ENCODE assay signal across 15 cellular contexts in the genomic region with DNA sequence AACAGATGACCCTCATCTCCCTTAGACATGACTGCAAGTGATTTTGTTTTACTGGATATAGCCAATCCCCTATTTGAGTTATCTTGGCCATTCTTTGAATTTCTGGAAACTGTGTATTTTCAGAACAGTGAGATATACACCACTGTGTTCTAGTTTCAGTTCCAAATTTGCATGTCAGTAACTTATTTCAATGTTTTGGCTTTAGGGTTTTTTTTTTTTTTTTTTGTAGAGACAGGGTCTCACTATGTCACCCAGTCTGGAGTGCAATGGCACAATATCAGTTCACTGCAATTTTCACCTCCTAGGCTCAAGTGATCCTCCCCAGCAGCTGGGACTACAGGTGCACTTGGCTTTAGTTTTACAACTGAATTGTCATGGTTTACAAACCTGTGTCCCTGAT.
DNase-seq lines count a peak whose midpoint lies in the region; ATAC-seq and TF ChIP-seq lines count a peak whose summit lies in the region.
"Had no signal": no experiment of that assay in that cellular context is flagged by ENCODE, and none has a peak within 500 bp of the region (broad histone marks: within the 10 kb centered on the region; RNA-seq: fewer than 3 reads in every experiment).

No MANE protein-coding gene starts in this region.

- peaks cover 5% of the 10 kb centered on the region; the same call in 1 of the 2 replicates for H3F3A ChIP-seq in Loucy (ENCODE audit: low read depth)

- H2AFZ ChIP-seq in Loucy (ENCODE audit: low read length), result no peak overlapping the region

- H3K27me3 ChIP-seq in cardiac muscle cell, result no peaks in the 10 kb centered on the region
- no peaks in the 10 kb centered on the region for H3K27me3 ChIP-seq in Loucy (ENCODE audit: insufficient read depth, low read length, poor library complexity, severe bottlenecking)
- H3K27me3 ChIP-seq: SJCRH30, uterus had no signal

- no peaks in the 10 kb centered on the region for H3K79me2 ChIP-seq in Loucy (ENCODE audit: insufficient read depth, low read length)

- DNase-seq in cardiac muscle cell (ENCODE audit: low read depth in 1 of 2, low spot score in 1 of 2) (no peak), Right ventricle myocardium inferior (ENCODE audit: missing footprints) (no peak), ecto neural progenitor cell (ENCODE audit: low spot score) (no peak), LoVo (ENCODE audit: low spot score) (no peak), CD14-positive monocyte (ENCODE audit: low spot score) (no peak)
- DNase-seq in stimulated activated CD4-positive, alpha-beta T cell treated with anti-CD3 and anti-CD28 coated beads, Interleukin-2, amount 100 ng/mL, for 24 hours, result no peak
- DNase-seq: cortex of kidney; DMS 273 treated with DMSO at 0.1 percent for 48 hours; immature natural killer cell; SJCRH30; stimulated activated CD8-positive, alpha-beta memory T cell treated with anti-CD3 and anti-CD28 coated beads, Interleukin-4, amount 100 ng/mL, for 48 hours had no signal

- H3K9me2 ChIP-seq in Loucy (replicated peaks; ENCODE audit: low read depth, low read length), result no peaks in the 10 kb centered on the region

- peak overlapping the region; percentile 25 for H3K4me2 ChIP-seq in Loucy (ENCODE audit: low read depth, low read length, poor library complexity, severe bottlenecking)

- peaks cover 22% of the 10 kb centered on the region in 2 donors for H3K36me3 Mint-ChIP-seq in CD14-positive monocyte

- no peak for TF ChIP-seq CTCF in cardiac muscle cell (IDR thresholded peaks at IDR 0.05; ENCODE audit: low read depth, low read length)
- TF ChIP-seq CTCF in Loucy (conservative IDR thresholded peaks at IDR 0.05; ENCODE audit: low read length), result no peak
- no peak for TF ChIP-seq CTCF in CD14-positive monocyte (IDR thresholded peaks at IDR 0.05)

- no peak overlapping the region for H3K27ac Mint-ChIP-seq in CD14-positive monocyte

- intact Hi-C loops in Right ventricle myocardium inferior (cut with DNase I) (no loop called here), CD14-positive monocyte (cut with micrococcal nuclease) (no loop called here)

- ATAC-seq in Right ventricle myocardium inferior, result no peak
- peak; percentile 42 for ATAC-seq in HG02571 (IDR thresholded peaks at IDR 0.05; ENCODE audit: unreplicated experiment)

- H3K4me3 Mint-ChIP-seq in CD14-positive monocyte, result no peak overlapping the region
- H3K4me3 Mint-ChIP-seq: immature natural killer cell had no signal

- H3K27ac ChIP-seq in cardiac muscle cell, result peak overlapping the region; percentile 76
- H3K27ac ChIP-seq: prostate gland, SJCRH30 had no signal

- no peaks in the 10 kb centered on the region for H3K9me3 ChIP-seq in cardiac muscle cell (ENCODE audit: low read depth)
- no peaks in the 10 kb centered on the region for H3K9me3 ChIP-seq in Loucy (ENCODE audit: insufficient read depth, low read depth, low read length)
- H3K9me3 ChIP-seq: prostate gland, SJCRH30, uterus had no signal

- H4K20me1 ChIP-seq in Loucy (ENCODE audit: insufficient read depth, low read length, poor library complexity, severe bottlenecking), result no peaks in the 10 kb centered on the region

- H3K9me3 Mint-ChIP-seq in CD14-positive monocyte, result peaks cover 0 to 3% (median 0%) of the 10 kb centered on the region in 7 donors
- H3K9me3 Mint-ChIP-seq: immature natural killer cell had no signal

- H3K4me1 ChIP-seq in cardiac muscle cell (ENCODE audit: low read depth) (no peaks in the 10 kb centered on the region), Loucy (ENCODE audit: insufficient read depth, low read length, poor library complexity, severe bottlenecking) (peaks cover 17% of the 10 kb centered on the region)
- H3K4me1 ChIP-seq: prostate gland, SJCRH30, uterus had no signal

- H3K4me3 ChIP-seq in cardiac muscle cell (no peak overlapping the region), Loucy (ENCODE audit: low read length, poor library complexity, severe bottlenecking) (no peak overlapping the region)
- H3K4me3 ChIP-seq: prostate gland, SJCRH30, uterus had no signal

- H3K4me1 Mint-ChIP-seq in CD14-positive monocyte, result peaks cover 7% of the 10 kb centered on the region

- peaks cover 26% of the 10 kb centered on the region for H3K36me3 ChIP-seq in cardiac muscle cell
- peaks cover 27% of the 10 kb centered on the region; the same call in 1 of the 2 replicates for H3K36me3 ChIP-seq in Loucy (ENCODE audit: insufficient read depth, low read length)
- H3K36me3 ChIP-seq: prostate gland, uterus had no signal

- H3K27me3 Mint-ChIP-seq in CD14-positive monocyte (ENCODE audit: low read depth in 3 of 3), result peaks cover 0 to 2% (median 0%) of the 10 kb centered on the region in 3 donors

- no peak overlapping the region for H3K9ac ChIP-seq in Loucy (ENCODE audit: low read depth, low read length, poor library complexity, severe bottlenecking)
